8 cellular contexts compared by ENCODE assay signal in the genomic region with DNA sequence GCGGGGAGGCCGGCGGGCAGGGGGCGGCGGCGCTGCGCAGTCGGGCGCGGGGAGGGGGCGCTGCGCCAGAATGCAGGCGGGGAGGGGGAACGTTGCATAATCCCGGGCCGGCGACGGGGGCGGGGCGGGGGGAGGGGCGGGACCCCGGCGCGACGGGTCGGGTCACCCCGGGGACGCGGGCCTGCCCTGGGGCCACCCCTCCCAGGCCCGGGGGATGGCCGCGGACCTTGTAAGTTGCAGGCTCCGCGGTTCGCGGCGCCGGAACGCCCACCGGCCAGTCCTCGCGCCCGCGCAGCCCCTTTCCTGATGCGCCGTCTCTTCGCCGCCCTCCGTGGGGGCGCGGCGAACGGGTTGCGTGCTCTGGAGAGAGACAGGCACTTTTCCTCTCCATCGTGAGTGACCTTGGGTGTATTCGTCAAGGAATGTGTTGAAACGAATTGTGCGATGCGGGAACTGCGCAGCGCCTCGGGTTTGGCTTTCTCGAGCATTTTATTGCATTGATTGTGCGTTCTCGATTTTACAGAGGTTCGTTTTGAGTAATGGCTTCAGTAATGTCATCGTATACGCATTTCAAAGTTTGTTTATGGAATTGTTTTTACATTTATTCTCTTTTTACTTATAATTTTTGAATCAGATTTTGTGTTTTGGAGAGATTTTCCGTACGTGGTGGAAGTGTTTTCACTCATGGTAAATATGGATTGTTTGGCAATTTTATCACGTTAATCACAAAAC. TPM values are rescaled to one million over a fixed set of nuclear protein-coding genes. Genes with fewer than 3 reads are reported as not detected.
DNase-seq lines count a peak whose midpoint lies in the region; ATAC-seq and TF ChIP-seq lines count a peak whose summit lies in the region.

No MANE protein-coding gene starts in this region.

- intact Hi-C loops in activated B cell treated with CpG ODN at 0.5 μM for 24 hours (cut with micrococcal nuclease) (loop anchor here (1.0 to 5.0 kb wide), 2 partner anchors 415 to 1442 kb away; partner anchors contain the start of genes CDK20 and GAS1), colonic mucosa (cut with DNase I) (no loop called here), left colon (cut with DNase I, micrococcal nuclease) (no loop called here)

- no peaks in the 10 kb centered on the region for H3K9me3 ChIP-seq in colonic mucosa

- H3K9me3 Mint-ChIP-seq in activated B cell treated with CpG ODN at 0.5 μM for 24 hours: no peaks in the 10 kb centered on the region

- peak overlapping the region; percentile 85 for H3K4me3 ChIP-seq in colonic mucosa

- TF ChIP-seq CTCF in activated B cell treated with CpG ODN at 0.5 μM for 24 hours (IDR thresholded peaks at IDR 0.05) (no peak), colonic mucosa (IDR thresholded peaks at IDR 0.05) (no peak)

- peaks cover 2% of the 10 kb centered on the region for H3K36me3 Mint-ChIP-seq in activated B cell treated with CpG ODN at 0.5 μM for 24 hours (ENCODE audit: low read depth)

- ATAC-seq in HG02642 (IDR thresholded peaks at IDR 0.05; ENCODE audit: poor library complexity, unreplicated experiment) (peak; percentile 31), activated B cell treated with CpG ODN at 0.5 μM for 24 hours (ENCODE audit: low read depth) (peak; percentile 26), left colon (peak; percentile 15)

- no peaks in the 10 kb centered on the region for H3K27me3 ChIP-seq in colonic mucosa

- H3K9ac ChIP-seq in colonic mucosa (ENCODE audit: low read depth in 2 of 2, low read length in 2 of 2): peak overlapping the region; percentile 83 to 90

- H3K36me3 ChIP-seq in colonic mucosa: no peaks in the 10 kb centered on the region

- CTCF ChIA-PET in activated B cell treated with CpG ODN at 0.5 μM for 24 hours (lab: Charles Lee): no interaction called here

- H3K4me1 ChIP-seq in colonic mucosa: peaks cover 4% of the 10 kb centered on the region

- H3K27me3 Mint-ChIP-seq in activated B cell treated with CpG ODN at 0.5 μM for 24 hours: no peaks in the 10 kb centered on the region

- peak overlapping the region; percentile 84 for H3K27ac Mint-ChIP-seq in activated B cell treated with CpG ODN at 0.5 μM for 24 hours

- peaks cover 26% of the 10 kb centered on the region for H3K4me1 Mint-ChIP-seq in activated B cell treated with CpG ODN at 0.5 μM for 24 hours

- peak overlapping the region; percentile 94 for H3K27ac ChIP-seq in colonic mucosa

- POLR2A ChIA-PET in activated B cell treated with CpG ODN at 0.5 μM for 24 hours (lab: Charles Lee): no interaction called here

- H3K4me3 Mint-ChIP-seq in activated B cell treated with CpG ODN at 0.5 μM for 24 hours: peak overlapping the region; percentile 90

- DNase-seq in NCI-H2107 (lab: John Stamatoyannopoulos, UW) (peak; percentile 14), NCI-H2107 treated with DMSO at 0.1 percent for 48 hours (lab: John Stamatoyannopoulos, UW; ENCODE audit: unreplicated experiment) (no peak), NCI-H1092 treated with DMSO at 0.1 percent for 48 hours (lab: John Stamatoyannopoulos, UW) (peak; percentile 50), activated B cell treated with CpG ODN at 0.5 μM for 24 hours (peak; percentile 56), colonic mucosa (peak; percentile 61), left colon (peak; percentile 48 to 65)
- peak; percentile 19 to 33 for DNase-seq in stimulated activated CD4-positive, alpha-beta T cell treated with anti-CD3 and anti-CD28 coated beads, Interleukin-2, amount 100 ng/mL, for 48 hours

RNA-seq across cellular contexts. Expression of gene SPIN1, which starts 0.8 kb away (rescaled TPM):
- total RNA-seq in activated B cell treated with CpG ODN at 0.5 μM for 24 hours (20.7 TPM in 2 replicates), colonic mucosa (10 to 100 TPM; 51.4 to 68.0 TPM), left colon (10 to 100 TPM; 57.5 to 70.4 TPM)
